ENCODE assay signal across 16 cellular contexts in genomic region chr1:178399177-178399728, GRCh38.
DNase-seq lines count a peak whose midpoint lies in the region; FAIRE-seq and TF ChIP-seq lines count a peak whose summit lies in the region.
"Had no signal": no experiment of that assay in that cellular context is flagged by ENCODE, and none has a peak within 500 bp of the region (broad histone marks: within the 10 kb centered on the region; RNA-seq: fewer than 3 reads in every experiment).

No MANE protein-coding gene starts in this region.

- no peak for TF ChIP-seq RAD21 in H1 (IDR thresholded peaks at IDR 0.05 in 1 of 2, conservative IDR thresholded peaks at IDR 0.05 in 1 of 2; ENCODE audit: low read depth in 2 of 2, low read length in 2 of 2)

- no peak overlapping the region for H4K91ac ChIP-seq in H1 (replicated peaks; ENCODE audit: insufficient read length, low read length)

- no peak for TF ChIP-seq EP300 in H1 (IDR thresholded peaks at IDR 0.05; ENCODE audit: borderline replicate concordance in 1 of 2, low read depth in 2 of 2, low read length in 2 of 2)

- H2BK15ac ChIP-seq in H1 (ENCODE audit: low read length) = no peak overlapping the region

- H3K4ac ChIP-seq in H1 (replicated peaks; ENCODE audit: insufficient read length, low read depth, low read length) = no peak overlapping the region

- CTCF ChIA-PET in Calu3 (lab: Charles Lee) = no interaction called here
- CTCF ChIA-PET in H1 (lab: Charles Lee; ENCODE audit: partially characterized antibody) = interaction anchor here (0.5 kb wide), 1 partner anchor 10 kb away, joined by 3 read pairs; no protein-coding TSS in a partner anchor

- H2BK20ac ChIP-seq in H1 (ENCODE audit: low read length) = no peak overlapping the region

- H2BK5ac ChIP-seq in H1 (ENCODE audit: low read depth, low read length) = no peak overlapping the region

- H3K27ac Mint-ChIP-seq in Calu3 (ENCODE audit: unreplicated experiment) = peak overlapping the region; percentile 6

- TF ChIP-seq CTCF in Calu3 (IDR thresholded peaks at IDR 0.05; ENCODE audit: unreplicated experiment) (no peak), H1 (IDR thresholded peaks at IDR 0.05; ENCODE audit: control extremely low read depth in 1 of 3, insufficient read depth in 1 of 3, low read depth in 1 of 3, low read length in 3 of 3) (no peak)

- H3K27me3 ChIP-seq in H1 (replicated peaks in 1 of 4; ENCODE audit: control insufficient read depth in 3 of 4, extremely low read depth in 1 of 4, insufficient read depth in 3 of 4, low read length in 3 of 4) = no peaks in the 10 kb centered on the region

- peaks cover 23% of the 10 kb centered on the region for H3K4me1 Mint-ChIP-seq in Calu3 (ENCODE audit: low read depth, unreplicated experiment)

- H3K23me2 ChIP-seq in H1 (ENCODE audit: low read depth, low read length) = no peaks in the 10 kb centered on the region

- H3K79me1 ChIP-seq in H1 (ENCODE audit: low read depth, low read length) = no peaks in the 10 kb centered on the region

- no peak overlapping the region for H2BK120ac ChIP-seq in H1 (replicated peaks; ENCODE audit: low read depth, low read length)

- no peaks in the 10 kb centered on the region for H3K9me3 Mint-ChIP-seq in Calu3 (ENCODE audit: low read depth, unreplicated experiment)

- H3K56ac ChIP-seq in H1 (replicated peaks; ENCODE audit: insufficient read length, low read depth, low read length) = no peak overlapping the region

- WGBS in H1 (ENCODE audit: extremely low coverage in 1 of 2, insufficient coverage in 1 of 2, insufficient read length in 1 of 2, insufficient replicate concordance in 2 of 2, low coverage in 1 of 2, low lambda C conversion rate in 2 of 2, missing lambda C conversion rate in 1 of 2), 2 experiments = 78% methylated on average over 4 of the region's 4 CpGs; no CpG with 5 or more reads in 1 of the 2 experiments

- H3K4me2 ChIP-seq in H1 (ENCODE audit: insufficient read depth in 1 of 2, low read depth in 2 of 2, low read length in 2 of 2) = no peak overlapping the region

- H3K36me3 ChIP-seq in H1 (ENCODE audit: control insufficient read depth in 2 of 4, insufficient read depth in 4 of 4, low read length in 3 of 4) = no peaks in the 10 kb centered on the region

- H4K5ac ChIP-seq in H1 (ENCODE audit: insufficient read length, low read depth, low read length) = no peak overlapping the region

- no peak for TF ChIP-seq POLR2A in H1 (IDR thresholded peaks at IDR 0.05; ENCODE audit: control extremely low read depth in 1 of 2, low read depth in 2 of 2, low read length in 2 of 2)

- no peak overlapping the region for H2BK12ac ChIP-seq in H1 (ENCODE audit: low read depth, low read length)

- FAIRE-seq in H1 (lab: Jason Lieb, UNC) = no peak
- FAIRE-seq: RCC 7860 had no signal

- DNase-seq in Calu3 (peak; percentile 62), HPDE6-E6E7 (ENCODE audit: extremely low spot score) (peak; percentile 17), H1 (ENCODE audit: low read depth in 1 of 2, low spot score in 2 of 2) (no peak), kidney tubule cell (ENCODE audit: low spot score) (peak; percentile 71), NCI-H446 treated with DMSO at 0.1 percent for 48 hours (lab: John Stamatoyannopoulos, UW) (no peak), kidney glomerular epithelial cell (lab: John Stamatoyannopoulos, UW) (no peak), NCI-H2029 treated with DMSO at 0.1 percent for 48 hours (lab: John Stamatoyannopoulos, UW) (no peak)
- DNase-seq: C1 segment of cervical spinal cord, DMS 273 treated with DMSO at 0.1 percent for 48 hours, IMR-90, Kasumi-1, NCI-H1930, NCI-H2171, NCI-H510A, SHP77 treated with DMSO at 0.1 percent for 48 hours had no signal

- no peak overlapping the region for H4K8ac ChIP-seq in H1 (ENCODE audit: extremely low read depth, insufficient read depth, low read length)

- H3K4me3 Mint-ChIP-seq in Calu3 (ENCODE audit: low read depth, unreplicated experiment) = no peak overlapping the region

- H3K27me3 Mint-ChIP-seq in Calu3 (ENCODE audit: unreplicated experiment) = no peaks in the 10 kb centered on the region

- intact Hi-C loops in Calu3 (cut with micrococcal nuclease; ENCODE audit: unreplicated experiment) = no loop called here

- no peak overlapping the region for H3K23ac ChIP-seq in H1 (ENCODE audit: insufficient read length)

- H3K9me3 ChIP-seq in H1 (ENCODE audit: insufficient read depth in 2 of 2, low read depth in 1 of 2, low read length in 1 of 2) = no peaks in the 10 kb centered on the region

- H3K36me3 Mint-ChIP-seq in Calu3 (ENCODE audit: insufficient read depth, unreplicated experiment) = no peaks in the 10 kb centered on the region

- no peak overlapping the region for H3K9ac ChIP-seq in H1 (replicated peaks in 1 of 4; ENCODE audit: extremely low read depth in 1 of 4, low read depth in 3 of 4, low read length in 3 of 4)

- H3K14ac ChIP-seq in H1 (ENCODE audit: insufficient read length) = no peak overlapping the region

- no peak overlapping the region for H3K27ac ChIP-seq in H1 (ENCODE audit: low read depth, low read length)

- H2AFZ ChIP-seq in H1 (ENCODE audit: low read length) = no peak overlapping the region

- peaks cover 0 to 2% (median 0%) of the 10 kb centered on the region in 4 experiments; a peak in 2 of 7 replicates for H3K4me1 ChIP-seq in H1 (replicated peaks in 1 of 4; ENCODE audit: control insufficient read depth in 3 of 4, insufficient read depth in 4 of 4, low read length in 3 of 4)

- no TSS peak for BruUV-seq in Calu3 (replicated peaks; lab: Mats Ljungman, UMichigan)

- no peak overlapping the region for H3K4me3 ChIP-seq in H1 (ENCODE audit: extremely low read depth in 1 of 4, insufficient read depth in 2 of 4, low read depth in 3 of 4, low read length in 4 of 4)

- H4K20me1 ChIP-seq in H1 (replicated peaks in 1 of 2; ENCODE audit: control insufficient read depth in 1 of 2, insufficient read depth in 2 of 2, low read length in 2 of 2) = peaks cover 0 to 1% of the 10 kb centered on the region in 2 experiments

- POLR2A ChIA-PET in H1 (lab: Charles Lee; ENCODE audit: partially characterized antibody) = no interaction called here

- H2AK5ac ChIP-seq in H1 (ENCODE audit: low read depth, low read length) = peak overlapping the region; percentile 24; the same call in 1 of the 2 replicates

- 0 out of 4 replicates have a peak, but pooled peaks cover 0 to 3% of the 10 kb centered on the region in 2 experiments for H3K79me2 ChIP-seq in H1 (ENCODE audit: control insufficient read depth in 1 of 2, insufficient read depth in 2 of 2, low read length in 2 of 2)

- no peak overlapping the region; the same call in 1 of the 2 replicates for H3K18ac ChIP-seq in H1 (ENCODE audit: extremely low read depth, low read length)

TF ChIP-seq in H1, 55 proteins besides CTCF, POLR2A, EP300 and RAD21:
- no peak for TF ChIP-seq JUND (IDR thresholded peaks at IDR 0.05; ENCODE audit: low read length)
- no peak for TF ChIP-seq CBX5 (IDR thresholded peaks at IDR 0.05; ENCODE audit: low read depth, low read length)
- TF ChIP-seq RNF2 (IDR thresholded peaks at IDR 0.05; ENCODE audit: borderline replicate concordance, low read depth, low read length, missing control alignments, poor library complexity, severe bottlenecking) = no peak
- no peak for TF ChIP-seq SRF (IDR thresholded peaks at IDR 0.05; ENCODE audit: low read depth, low read length)
- TF ChIP-seq E2F6 (IDR thresholded peaks at IDR 0.05) = no peak
- TF ChIP-seq PHF8 (conservative IDR thresholded peaks at IDR 0.05; ENCODE audit: low read depth, low read length) = no peak

Comparison
In these comparisons a context has a peak if more than half of its experiments do, and no peak if none do; other contexts are left out.
1. DNase-seq: peak in Calu3 (single experiment), HPDE6-E6E7 (single experiment) and kidney tubule cell (single experiment); none in H1 (0 of 2), NCI-H446 treated with DMSO at 0.1 percent for 48 hours (single experiment), kidney glomerular epithelial cell (single experiment) and NCI-H2029 treated with DMSO at 0.1 percent for 48 hours (single experiment).